2 cellular contexts compared by ENCODE assay signal in genomic region chr11:120395778-120396177, GRCh38.
A peak's percentile ranks its signal among the peaks of the same experiment; 100 is the strongest.
TF ChIP-seq lines count a peak whose summit lies in the region.

No MANE protein-coding gene starts in this region.

TF ChIP-seq in IMR-90, 13 proteins besides CTCF, POLR2A, EP300 and RAD21:
- no peak for TF ChIP-seq MXI1 (IDR thresholded peaks at IDR 0.05; ENCODE audit: borderline replicate concordance, low read depth, low read length)
- no peak for TF ChIP-seq CEBPB (IDR thresholded peaks at IDR 0.05; ENCODE audit: low read depth, low read length)
- TF ChIP-seq, protein P1, sequence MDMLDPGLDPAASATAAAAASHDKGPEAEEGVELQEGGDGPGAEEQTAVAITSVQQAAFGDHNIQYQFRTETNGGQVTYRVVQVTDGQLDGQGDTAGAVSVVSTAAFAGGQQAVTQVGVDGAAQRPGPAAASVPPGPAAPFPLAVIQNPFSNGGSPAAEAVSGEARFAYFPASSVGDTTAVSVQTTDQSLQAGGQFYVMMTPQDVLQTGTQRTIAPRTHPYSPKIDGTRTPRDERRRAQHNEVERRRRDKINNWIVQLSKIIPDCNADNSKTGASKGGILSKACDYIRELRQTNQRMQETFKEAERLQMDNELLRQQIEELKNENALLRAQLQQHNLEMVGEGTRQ (IDR thresholded peaks at IDR 0.05; ENCODE audit: low read depth, low read length), result no peak
- TF ChIP-seq SMC3 (IDR thresholded peaks at IDR 0.05; ENCODE audit: low read depth, low read length), result no peak
- no peak for TF ChIP-seq NFE2L2 (IDR thresholded peaks at IDR 0.05; ENCODE audit: low read depth, low read length)
- TF ChIP-seq RFX5 (IDR thresholded peaks at IDR 0.05; ENCODE audit: low read depth, low read length), result no peak
- no peak for TF ChIP-seq MAFK (IDR thresholded peaks at IDR 0.05; ENCODE audit: low read depth, low read length)
- TF ChIP-seq, protein P2, sequence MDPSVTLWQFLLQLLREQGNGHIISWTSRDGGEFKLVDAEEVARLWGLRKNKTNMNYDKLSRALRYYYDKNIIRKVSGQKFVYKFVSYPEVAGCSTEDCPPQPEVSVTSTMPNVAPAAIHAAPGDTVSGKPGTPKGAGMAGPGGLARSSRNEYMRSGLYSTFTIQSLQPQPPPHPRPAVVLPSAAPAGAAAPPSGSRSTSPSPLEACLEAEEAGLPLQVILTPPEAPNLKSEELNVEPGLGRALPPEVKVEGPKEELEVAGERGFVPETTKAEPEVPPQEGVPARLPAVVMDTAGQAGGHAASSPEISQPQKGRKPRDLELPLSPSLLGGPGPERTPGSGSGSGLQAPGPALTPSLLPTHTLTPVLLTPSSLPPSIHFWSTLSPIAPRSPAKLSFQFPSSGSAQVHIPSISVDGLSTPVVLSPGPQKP (IDR thresholded peaks at IDR 0.05; ENCODE audit: borderline replicate concordance, low read depth, low read length), result no peak
- no peak for TF ChIP-seq CHD1 (IDR thresholded peaks at IDR 0.05; ENCODE audit: low read depth, low read length)
- no peak for TF ChIP-seq MAZ (IDR thresholded peaks at IDR 0.05; ENCODE audit: borderline replicate concordance, low read depth, low read length)
TF ChIP-seq in IMR-90: peak in this region for 0.

TF ChIP-seq in K562, 482 proteins besides CTCF, POLR2A, EP300 and RAD21:
- TF ChIP-seq CREB1 (IDR thresholded peaks at IDR 0.05), result no peak
- TF ChIP-seq CREB1 (CRISPR knock-in tag; IDR thresholded peaks at IDR 0.05), result no peak
- TF ChIP-seq, protein P3, sequence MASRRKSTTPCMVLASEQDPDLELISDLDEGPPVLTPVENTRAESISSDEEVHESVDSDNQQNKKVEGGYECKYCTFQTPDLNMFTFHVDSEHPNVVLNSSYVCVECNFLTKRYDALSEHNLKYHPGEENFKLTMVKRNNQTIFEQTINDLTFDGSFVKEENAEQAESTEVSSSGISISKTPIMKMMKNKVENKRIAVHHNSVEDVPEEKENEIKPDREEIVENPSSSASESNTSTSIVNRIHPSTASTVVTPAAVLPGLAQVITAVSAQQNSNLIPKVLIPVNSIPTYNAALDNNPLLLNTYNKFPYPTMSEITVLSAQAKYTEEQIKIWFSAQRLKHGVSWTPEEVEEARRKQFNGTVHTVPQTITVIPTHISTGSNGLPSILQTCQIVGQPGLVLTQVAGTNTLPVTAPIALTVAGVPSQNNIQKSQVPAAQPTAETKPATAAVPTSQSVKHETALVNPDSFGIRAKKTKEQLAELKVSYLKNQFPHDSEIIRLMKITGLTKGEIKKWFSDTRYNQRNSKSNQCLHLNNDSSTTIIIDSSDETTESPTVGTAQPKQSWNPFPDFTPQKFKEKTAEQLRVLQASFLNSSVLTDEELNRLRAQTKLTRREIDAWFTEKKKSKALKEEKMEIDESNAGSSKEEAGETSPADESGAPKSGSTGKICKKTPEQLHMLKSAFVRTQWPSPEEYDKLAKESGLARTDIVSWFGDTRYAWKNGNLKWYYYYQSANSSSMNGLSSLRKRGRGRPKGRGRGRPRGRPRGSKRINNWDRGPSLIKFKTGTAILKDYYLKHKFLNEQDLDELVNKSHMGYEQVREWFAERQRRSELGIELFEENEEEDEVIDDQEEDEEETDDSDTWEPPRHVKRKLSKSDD (conservative IDR thresholded peaks at IDR 0.05; ENCODE audit: low read length), result no peak
- TF ChIP-seq EGR1 (conservative IDR thresholded peaks at IDR 0.05), result 0 out of 2 replicates have a peak, but pooled peaks have one; percentile 7
TF ChIP-seq in K562: peak in this region for 1.
